Comparison of ENCODE assay signal across 8 cellular contexts in the genomic region with DNA sequence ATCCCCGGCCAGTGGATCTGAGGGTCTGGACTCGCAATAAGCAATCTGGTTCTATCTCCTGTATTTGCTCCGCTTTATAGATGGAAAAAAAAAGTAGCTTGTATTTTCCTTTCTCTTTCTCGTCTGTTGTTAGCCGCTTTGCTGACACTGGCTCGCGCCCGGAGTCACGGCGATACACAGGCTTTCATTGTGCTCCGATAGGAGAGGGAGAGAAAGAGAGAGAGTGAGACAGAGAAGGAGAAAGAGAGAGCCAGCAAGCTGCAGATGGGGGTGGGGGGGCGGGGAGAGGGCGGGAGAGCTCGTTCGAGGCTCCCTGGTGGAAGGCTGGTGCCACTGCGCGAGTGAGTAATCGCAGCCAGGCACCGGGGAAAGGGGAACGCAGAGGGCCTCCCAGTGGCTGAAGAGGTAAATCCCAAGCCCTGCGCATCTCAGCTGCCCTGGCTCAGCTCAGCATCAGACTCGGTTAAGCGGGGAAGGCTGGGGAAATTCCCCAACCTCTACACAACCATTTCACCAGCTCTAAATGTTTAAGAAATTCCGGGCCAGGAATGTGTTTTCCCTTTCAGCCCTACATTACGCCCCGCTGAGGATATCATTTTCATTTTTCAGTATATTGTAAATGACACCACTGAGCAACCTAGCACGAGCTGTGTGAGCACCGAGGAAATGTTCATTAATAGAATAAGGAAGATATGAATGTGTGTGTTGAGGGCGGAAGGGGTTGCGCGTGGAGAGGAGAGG. TPM values are rescaled to one million over a fixed set of nuclear protein-coding genes. Genes with fewer than 3 reads are reported as not detected.
A peak's percentile ranks its signal among the peaks of the same experiment; 100 is the strongest.
DNase-seq lines count a peak whose midpoint lies in the region.

Gene MAML2, minus strand, starts transcription at position 225 of the 741 bp plus-strand sequence. CDS start 1,300 bp downstream, outside the sequence.

- H3K9ac ChIP-seq in ES-I3 (ENCODE audit: low read depth, low read length), result peak within 1 kb of the TSS; percentile 98

- peak; percentile 93 to 94 for DNase-seq in HAP-1 (ENCODE audit: low spot score in 2 of 2)
- peak; percentile 92 for DNase-seq in MG63
- DNase-seq in SJCRH30, result peak; percentile 88 to 91
- peak; percentile 82 for DNase-seq in activated gamma-delta T cell treated with anti-CD3 and anti-CD28 coated beads, Interleukin-2, amount 50 U/mL, for 16 hours (ENCODE audit: low read depth)
- peak; percentile 86 for DNase-seq in foreskin melanocyte
- DNase-seq in stromal cell of bone marrow (ENCODE audit: low read depth), result peak; percentile 89

- H3K27me3 ChIP-seq in HAP-1 (ENCODE audit: low read depth) (no peaks in the 10 kb centered on the region), MG63 (no peaks in the 10 kb centered on the region), SJCRH30 (no peaks in the 10 kb centered on the region), neuron (ENCODE audit: insufficient read depth, low read length) (no peaks in the 10 kb centered on the region)

- H3K27ac ChIP-seq in SJCRH30, result peak within 1 kb of the TSS; percentile 36; the same call in 1 of the 2 replicates

- in situ Hi-C loops in HAP-1 (cut with MboI; ENCODE audit: low sequenced_read_pairs), result no loop called here

- peaks cover 14% of the 10 kb centered on the region for H3K4me1 ChIP-seq in ES-I3 (ENCODE audit: insufficient read depth, low read length)
- peaks cover 40% of the 10 kb centered on the region for H3K4me1 ChIP-seq in HAP-1
- no peaks in the 10 kb centered on the region for H3K4me1 ChIP-seq in SJCRH30
- peaks cover 45% of the 10 kb centered on the region for H3K4me1 ChIP-seq in neuron (ENCODE audit: insufficient read depth, low read length)

- H3K4me3 ChIP-seq in HAP-1, result peak within 1 kb of the TSS; percentile 54
- H3K4me3 ChIP-seq in MG63, result peak within 1 kb of the TSS; percentile 69
- peak within 1 kb of the TSS; percentile 65 for H3K4me3 ChIP-seq in SJCRH30
- peak within 1 kb of the TSS; percentile 96 for H3K4me3 ChIP-seq in neuron (ENCODE audit: low read length)

- H3K36me3 ChIP-seq in ES-I3 (ENCODE audit: insufficient read depth, low read length) (no peaks in the 10 kb centered on the region), HAP-1 (replicated peaks) (no peaks in the 10 kb centered on the region), MG63 (no peaks in the 10 kb centered on the region), SJCRH30 (no peaks in the 10 kb centered on the region), neuron (ENCODE audit: insufficient read depth, low read length) (no peaks in the 10 kb centered on the region)

- no peaks in the 10 kb centered on the region for H3K9me3 ChIP-seq in ES-I3 (ENCODE audit: control insufficient read depth, insufficient read depth, low read length)
- H3K9me3 ChIP-seq in HAP-1, result no peaks in the 10 kb centered on the region
- H3K9me3 ChIP-seq in MG63, result no peaks in the 10 kb centered on the region
- H3K9me3 ChIP-seq in SJCRH30 (replicated peaks), result no peaks in the 10 kb centered on the region
- no peaks in the 10 kb centered on the region for H3K9me3 ChIP-seq in neuron (ENCODE audit: low read length)

- peak within 1 kb of the TSS; percentile 79 for H2AFZ ChIP-seq in neuron (ENCODE audit: low read depth, low read length)

RNA-seq across cellular contexts. Expression of gene MAML2, which starts in this region (rescaled TPM):
- 0.82 and 1.7 TPM in 2 replicates for total RNA-seq in MG63 (2014; rRNA removed; shearing (Covaris generic); ENCODE audit: low replicate concordance)
- 2.1 and 2.2 TPM in 2 replicates for total RNA-seq in SJCRH30 (2014; rRNA removed; shearing (Covaris generic))

Comparison
In these comparisons a context has a peak if more than half of its experiments do, and no peak if none do; other contexts are left out.
1. Peak in every context shown above with its lines: DNase-seq, H3K4me3 ChIP-seq and H3K27ac ChIP-seq.